Comparison of ENCODE assay signal across 8 cellular contexts in genomic region chr16:69754143-69754468, GRCh38. TPM values are rescaled to one million over a fixed set of nuclear protein-coding genes. Genes with fewer than 3 reads are reported as not detected.
A peak's percentile ranks its signal among the peaks of the same experiment; 100 is the strongest.
DNase-seq lines count a peak whose midpoint lies in the region; ATAC-seq and TF ChIP-seq lines count a peak whose summit lies in the region.

No MANE protein-coding gene starts in this region.

- H3K79me2 ChIP-seq in DND-41 (ENCODE audit: insufficient read depth, low read length) (peaks cover 45% of the 10 kb centered on the region), parathyroid adenoma (peaks cover 11% of the 10 kb centered on the region)

- H3K4me2 ChIP-seq in DND-41 (ENCODE audit: insufficient read depth, low read length) (peak overlapping the region; percentile 82), parathyroid adenoma (ENCODE audit: low read length) (peak overlapping the region; percentile 84)

- H3K27ac ChIP-seq in DND-41 (ENCODE audit: low read length) = peak overlapping the region; percentile 72
- H3K27ac ChIP-seq in esophagus muscularis mucosa (replicated peaks in 1 of 4) = peak overlapping the region; percentile 72 to 84 (median 75)
- peak overlapping the region; percentile 36 for H3K27ac ChIP-seq in parathyroid adenoma

- H3K4me3 ChIP-seq in DND-41 (ENCODE audit: low read depth in 1 of 2, low read length in 2 of 2) = peak overlapping the region; percentile 45 to 78; a peak in 3 of 4 replicates
- peak overlapping the region; percentile 81 to 90 (median 82) for H3K4me3 ChIP-seq in esophagus muscularis mucosa
- peak overlapping the region; percentile 71 for H3K4me3 ChIP-seq in parathyroid adenoma (ENCODE audit: low read depth, low read length)

- H4K20me1 ChIP-seq in DND-41 (ENCODE audit: insufficient read depth, low read length) = peaks cover 6% of the 10 kb centered on the region; the same call in 1 of the 2 replicates

- H2AFZ ChIP-seq in DND-41 (ENCODE audit: low read depth, low read length) (peak overlapping the region; percentile 97), parathyroid adenoma (peak overlapping the region; percentile 92)

- no peak for TF ChIP-seq POLR2A in esophagus muscularis mucosa (IDR thresholded peaks at IDR 0.05; ENCODE audit: low read depth)

- H3K27me3 ChIP-seq in DND-41 (ENCODE audit: insufficient read depth, low read length, poor library complexity) = no peaks in the 10 kb centered on the region
- no peaks in the 10 kb centered on the region for H3K27me3 ChIP-seq in esophagus muscularis mucosa
- no peaks in the 10 kb centered on the region for H3K27me3 ChIP-seq in parathyroid adenoma (ENCODE audit: control insufficient read depth, insufficient read depth, low read length)

- TF ChIP-seq CTCF in DND-41 (IDR thresholded peaks at IDR 0.05; ENCODE audit: borderline replicate concordance, extremely low read depth, low read length, poor library complexity, severe bottlenecking) = no peak
- no peak for TF ChIP-seq CTCF in esophagus muscularis mucosa (IDR thresholded peaks at IDR 0.05)
- no peak for TF ChIP-seq CTCF in parathyroid adenoma (IDR thresholded peaks at IDR 0.05)

- H3K9me3 ChIP-seq in DND-41 (ENCODE audit: insufficient read depth, low read length, severe bottlenecking) = no peaks in the 10 kb centered on the region
- no peaks in the 10 kb centered on the region for H3K9me3 ChIP-seq in esophagus muscularis mucosa
- no peaks in the 10 kb centered on the region for H3K9me3 ChIP-seq in parathyroid adenoma (ENCODE audit: control insufficient read depth, low read length)

- 12% methylated on average over 4 of the region's 4 CpGs for WGBS in esophagus muscularis mucosa

- H3K9ac ChIP-seq in DND-41 (ENCODE audit: low read depth, low read length) (peak overlapping the region; percentile 72), parathyroid adenoma (no peak overlapping the region)

- intact Hi-C loops in esophagus muscularis mucosa (cut with DNase I) = loop anchor here (1.0 to 10.0 kb wide), 3 partner anchors 45 to 357 kb away; partner anchors contain the start of gene NFAT5

- H3K4me1 ChIP-seq in DND-41 (ENCODE audit: insufficient read depth, low read length) (peaks cover 27% of the 10 kb centered on the region), esophagus muscularis mucosa (peaks cover 18 to 31% (median 22%) of the 10 kb centered on the region in 4 donors), parathyroid adenoma (no peaks in the 10 kb centered on the region)

- ATAC-seq in DND-41 (ENCODE audit: insufficient read depth, low read depth) (no peak), GM18498 (IDR thresholded peaks at IDR 0.05; ENCODE audit: unreplicated experiment) (no peak)

- H3K36me3 ChIP-seq in DND-41 (ENCODE audit: insufficient read depth, low read length) = peaks cover 37% of the 10 kb centered on the region
- H3K36me3 ChIP-seq in esophagus muscularis mucosa = peaks cover 23 to 34% (median 30%) of the 10 kb centered on the region in 4 donors
- no peaks in the 10 kb centered on the region for H3K36me3 ChIP-seq in parathyroid adenoma (ENCODE audit: control insufficient read depth, insufficient read depth, low read length)

- TF ChIP-seq EP300 in esophagus muscularis mucosa (IDR thresholded peaks at IDR 0.05) = no peak

- DNase-seq in DND-41 (no peak), RKO (ENCODE audit: low spot score) (peak; percentile 25), esophagus muscularis mucosa (ENCODE audit: extremely low spot score) (no peak), NCI-H146 (lab: John Stamatoyannopoulos, UW) (no peak), NCI-H510A treated with DMSO at 0.1 percent for 48 hours (lab: John Stamatoyannopoulos, UW) (no peak), NCI-H524 treated with DMSO at 0.1 percent for 48 hours (lab: John Stamatoyannopoulos, UW) (no peak)

RNA-seq across cellular contexts. Expression of gene NOB1, which starts 0.6 kb away (rescaled TPM):
- total RNA-seq in esophagus muscularis mucosa = 10 to 100 TPM; 22.4 to 39.2 (median 30.3) TPM

RNA-seq across cellular contexts. Expression of gene WWP2, which starts 8.0 kb away (rescaled TPM):
- 10 to 100 TPM; 21.9 to 32.8 (median 27.8) TPM for total RNA-seq in esophagus muscularis mucosa

RNA-seq across cellular contexts. Expression of gene NQO1, which starts 27.7 kb away (rescaled TPM):
- total RNA-seq in esophagus muscularis mucosa = 100 to 1,000 TPM in 2 of 4 donors, 10 to 100 TPM in 2; 54.5 to 114 (median 96.3) TPM
